In genomic region chr1:110554871-110555801, GRCh38 we compare ENCODE assay signal across 8 cellular contexts. TPM values are rescaled to one million over a fixed set of nuclear protein-coding genes. Genes with fewer than 3 reads are reported as not detected.
DNase-seq lines count a peak whose midpoint lies in the region; ATAC-seq, FAIRE-seq and TF ChIP-seq lines count a peak whose summit lies in the region.

No MANE protein-coding gene starts in this region.

- no peaks in the 10 kb centered on the region for H3K9me3 Mint-ChIP-seq in T-helper 2 cell treated with Interferon-gamma antibody and Interleukin-4, amounts not matched to agents 5 μg/mL and 100 μg/mL, for 36 hours

- no TSS peak for BruUV-seq in GM12878 (replicated peaks; lab: Mats Ljungman, UMichigan)

- peaks cover 13 to 28% of the 10 kb centered on the region in 2 experiments for H3K27me3 ChIP-seq in GM12878 (replicated peaks in 1 of 2; ENCODE audit: control insufficient read depth in 2 of 2, insufficient read depth in 2 of 2, low read length in 1 of 2)

- H3K79me2 ChIP-seq in GM12878 (ENCODE audit: control insufficient read depth, insufficient read depth, low read length) = no peaks in the 10 kb centered on the region

- SMC1A ChIA-PET in GM12878 (lab: Charles Lee; ENCODE audit: uncharacterized antibody, unreplicated experiment) = interaction anchor here (1.7 kb wide), 1 partner anchor 59 kb away, joined by 3 read pairs; no protein-coding TSS in a partner anchor

- TF ChIP-seq RAD21 in GM12878 (IDR thresholded peaks at IDR 0.05; ENCODE audit: insufficient read depth, low read depth, low read length) = 0 out of 2 replicates have a peak, but pooled peaks have one; percentile 23

- CTCF ChIA-PET in GM12878 (lab: Yijun Ruan, JAX) = interaction anchor here (0.6 to 2.7 kb wide), 15 partner anchors 9 to 437 kb away, joined by 3 to 10 read pairs (median 4); partner anchors contain the start of gene KCNA2

- peak overlapping the region; percentile 26 for H3K4me3 Mint-ChIP-seq in T-helper 2 cell treated with Interferon-gamma antibody and Interleukin-4, amounts not matched to agents 5 μg/mL and 100 μg/mL, for 36 hours

- no peak overlapping the region for H3K9ac ChIP-seq in GM12878 (ENCODE audit: control insufficient read depth, insufficient read depth, low read length)

- no peak overlapping the region for H3K27ac ChIP-seq in GM12878 (ENCODE audit: control insufficient read depth, insufficient read depth)

- H3K4me1 ChIP-seq in GM12878 (ENCODE audit: control insufficient read depth, insufficient read depth, low read length) = no peaks in the 10 kb centered on the region

- no peak for TF ChIP-seq POLR2A in GM12878 (IDR thresholded peaks at IDR 0.05; ENCODE audit: low read depth, low read length)

- H3K36me3 ChIP-seq in GM12878 (ENCODE audit: control insufficient read depth in 2 of 2, insufficient read depth in 2 of 2, low read length in 1 of 2) = no peaks in the 10 kb centered on the region

- H2AFZ ChIP-seq in GM12878 (ENCODE audit: control insufficient read depth, low read depth, low read length) = no peak overlapping the region; the same call in 1 of the 2 replicates

- peak; percentile 94 for ATAC-seq in GM12878

- intact Hi-C loops in GM12878 (cut with micrococcal nuclease; ENCODE audit: unreplicated experiment) = loop anchor here (1.0 kb wide), 2 partner anchors 60 to 228 kb away; no protein-coding TSS in a partner anchor

- no peak for TF ChIP-seq EP300 in GM12878 (IDR thresholded peaks at IDR 0.05; ENCODE audit: borderline replicate concordance in 1 of 2, control insufficient read depth in 1 of 2, low read depth in 2 of 2, low read length in 2 of 2)

- H3K9me3 ChIP-seq in GM12878 (replicated peaks; ENCODE audit: control insufficient read depth, insufficient read depth, low read length) (no peaks in the 10 kb centered on the region), iPS-18c (ENCODE audit: control insufficient read depth, insufficient read depth, low read length) (no peaks in the 10 kb centered on the region)

- no peaks in the 10 kb centered on the region for H3K4me1 Mint-ChIP-seq in T-helper 2 cell treated with Interferon-gamma antibody and Interleukin-4, amounts not matched to agents 5 μg/mL and 100 μg/mL, for 36 hours (ENCODE audit: low read depth)

- H3K36me3 Mint-ChIP-seq in T-helper 2 cell treated with Interferon-gamma antibody and Interleukin-4, amounts not matched to agents 5 μg/mL and 100 μg/mL, for 36 hours (ENCODE audit: low read depth) = no peaks in the 10 kb centered on the region

- in situ Hi-C loops in GM12878 (cut with MboI) = no loop called here

- no peak for FAIRE-seq in GM12878 (lab: Jason Lieb, UNC)

- WGBS in GM12878 (ENCODE audit: insufficient coverage, insufficient replicate concordance, low lambda C conversion rate, missing lambda C conversion rate) = 20% methylated on average over 52 of the region's 53 CpGs

- no peak overlapping the region for H3K4me3 ChIP-seq in GM12878
- peak overlapping the region; percentile 47 for H3K4me3 ChIP-seq in iPS-18c (ENCODE audit: insufficient read depth, low read depth, low read length)

- no peaks in the 10 kb centered on the region for H4K20me1 ChIP-seq in GM12878 (ENCODE audit: control insufficient read depth, insufficient read depth)

- RAD21 ChIA-PET in GM12878 (lab: Charles Lee; ENCODE audit: unreplicated experiment) = interaction anchor here (0.6 to 0.8 kb wide), 3 partner anchors 48 to 211 kb away, joined by 3 to 4 read pairs (median 3); no protein-coding TSS in a partner anchor

- peaks cover 60% of the 10 kb centered on the region for H3K27me3 Mint-ChIP-seq in T-helper 2 cell treated with Interferon-gamma antibody and Interleukin-4, amounts not matched to agents 5 μg/mL and 100 μg/mL, for 36 hours (ENCODE audit: low read depth)

- H3K27ac Mint-ChIP-seq in T-helper 2 cell treated with Interferon-gamma antibody and Interleukin-4, amounts not matched to agents 5 μg/mL and 100 μg/mL, for 36 hours = no peak overlapping the region

- H3K4me2 ChIP-seq in GM12878 (ENCODE audit: control insufficient read depth, insufficient read depth) = peak overlapping the region; percentile 60; the same call in 1 of the 2 replicates

- POLR2A ChIA-PET in GM12878 (lab: Charles Lee) = interaction anchor here (1.1 kb wide), 1 partner anchor 10 kb away, joined by 3 read pairs; no protein-coding TSS in a partner anchor

- DNase-seq in NCI-H1417 (lab: John Stamatoyannopoulos, UW) (peak in 2 of 3 experiments; percentile 42 to 59), NCI-H1417 treated with DMSO at 0.1 percent for 48 hours (lab: John Stamatoyannopoulos, UW) (no peak), GM12878 (ENCODE audit: low read depth, low spot score) (no peak), OCI-M1 (lab: John Stamatoyannopoulos, UW) (no peak), NCI-H446 (lab: John Stamatoyannopoulos, UW) (no peak)
- DNase-seq in T-helper 2 cell treated with Interferon-gamma antibody and Interleukin-4, amounts not matched to agents 5 μg/mL and 100 μg/mL, for 36 hours (ENCODE audit: low spot score) = peak; percentile 57
- peak; percentile 55 for DNase-seq in stimulated activated CD4-positive, alpha-beta T cell treated with anti-CD3 and anti-CD28 coated beads, Interleukin-12 subunit alpha, Interleukin-12 subunit beta, amount 100 ng/mL, for 4 hours

- TF ChIP-seq CTCF in GM12878 (IDR thresholded peaks at IDR 0.05 in 2 of 3, conservative IDR thresholded peaks at IDR 0.05 in 1 of 3; ENCODE audit: control insufficient read depth in 2 of 3, extremely low read depth in 1 of 3, insufficient read depth in 1 of 3, low read depth in 3 of 3, low read length in 3 of 3) = peak; percentile 54 to 74 (median 58)

TF ChIP-seq in GM12878, 131 proteins besides CTCF, POLR2A, EP300 and RAD21 (continues in another document):
- no peak for TF ChIP-seq RAD51 (IDR thresholded peaks at IDR 0.05)
- TF ChIP-seq DPF2 (IDR thresholded peaks at IDR 0.05) = 0 out of 2 replicates have a peak, but pooled peaks have one; percentile 33
- TF ChIP-seq BCL3 (IDR thresholded peaks at IDR 0.05; ENCODE audit: borderline replicate concordance, insufficient read depth, low read depth, low read length, poor library complexity, severe bottlenecking) = no peak
- no peak for TF ChIP-seq SMAD1 (IDR thresholded peaks at IDR 0.05; ENCODE audit: low read depth, partially characterized antibody)
- TF ChIP-seq RCOR1 (conservative IDR thresholded peaks at IDR 0.05; ENCODE audit: low read depth, low read length) = no peak
- TF ChIP-seq SMC3 (IDR thresholded peaks at IDR 0.05; ENCODE audit: borderline replicate concordance, low read length) = peak; percentile 47; the same call in 1 of the 2 replicates
- peak in 1 of 2 experiments; percentile 90; a peak in 2 of 3 replicates for TF ChIP-seq EGR1 (IDR thresholded peaks at IDR 0.05; ENCODE audit: borderline replicate concordance in 1 of 2, low read depth in 2 of 2, low read length in 2 of 2)
- no peak for TF ChIP-seq STAT1 (conservative IDR thresholded peaks at IDR 0.05)
- TF ChIP-seq PML (IDR thresholded peaks at IDR 0.05; ENCODE audit: low read length) = no peak
- TF ChIP-seq HCFC1 (IDR thresholded peaks at IDR 0.05; ENCODE audit: low read length) = no peak

RNA-seq across cellular contexts. Expression of gene KCNA10, which starts 36.2 kb away (rescaled TPM):
- total RNA-seq in GM12878 (2013; cell fraction: nucleolus; rRNA removed) = not detected in 2 replicates
- total RNA-seq in GM12878 (2014; rRNA removed) = not detected in 2 replicates
- not detected in 2 replicates for total RNA-seq in GM12878 (2014; rRNA removed; fragmentation: Illumina TruSeq; extraction: Trizol)
- not detected in 2 replicates for total RNA-seq in GM12878 (2021)
- polyA plus RNA-seq in GM12878 (2011; ENCODE audit: low read depth) = not detected
- polyA plus RNA-seq in GM12878 (2011; rRNA removed) = not detected in 2 replicates
- polyA plus RNA-seq in GM12878 (2011; cell fraction: cytosol; rRNA removed) = not detected in 2 replicates
- not detected in 2 replicates for polyA plus RNA-seq in GM12878 (2011; cell fraction: nucleus; rRNA removed)
- polyA plus RNA-seq in GM12878 (2012) = not detected in 2 replicates
- polyA plus RNA-seq in GM12878 (2014; fragmentation: Illumina TruSeq; extraction: Trizol) = not detected in 2 replicates
- not detected for polyA plus RNA-seq in GM12878 (2014; fragmentation: Nextera tagmentation; extraction: Ambion mirVana)
- polyA plus RNA-seq in GM12878 (2014; rRNA removed) = not detected in 2 replicates
- polyA plus RNA-seq in GM12878 (2016; fragmentation: Nextera tagmentation; extraction: Ambion mirVana) = not detected
- not detected in 2 replicates for polyA minus RNA-seq in GM12878 (2011; rRNA and poly(A)+ RNA removed)
- polyA minus RNA-seq in GM12878 (2011; cell fraction: cytosol; rRNA and poly(A)+ RNA removed) = not detected in 2 replicates
- polyA minus RNA-seq in GM12878 (2011; cell fraction: nucleus; rRNA and poly(A)+ RNA removed) = not detected in 2 replicates

RNA-seq across cellular contexts. Expression of gene KCNA2, which starts 51.0 kb away (rescaled TPM):
- 0.07 and 0.17 TPM in 2 replicates for total RNA-seq in GM12878 (2013; cell fraction: nucleolus; rRNA removed)
- total RNA-seq in GM12878 (2014; rRNA removed) = 0.11 and 0.17 TPM in 2 replicates
- total RNA-seq in GM12878 (2014; rRNA removed; fragmentation: Illumina TruSeq; extraction: Trizol) = 0.13 and 0.14 TPM in 2 replicates
- 0.08 and 0.38 TPM in 2 replicates for total RNA-seq in GM12878 (2021)
- 0.10 TPM for polyA plus RNA-seq in GM12878 (2011; ENCODE audit: low read depth)
- polyA plus RNA-seq in GM12878 (2011; rRNA removed) = 0.01 and 0.07 TPM in 2 replicates
- polyA plus RNA-seq in GM12878 (2011; cell fraction: cytosol; rRNA removed) = 0.03 and 0.05 TPM in 2 replicates
- polyA plus RNA-seq in GM12878 (2011; cell fraction: nucleus; rRNA removed) = 0.07 and 0.15 TPM in 2 replicates
- 0.14 and 0.18 TPM in 2 replicates for polyA plus RNA-seq in GM12878 (2012)
- polyA plus RNA-seq in GM12878 (2014; fragmentation: Illumina TruSeq; extraction: Trizol) = 0.06 and 0.56 TPM in 2 replicates
- under 1 TPM in 1 of 2 experiments, not detected in 1; 0.02 TPM for polyA plus RNA-seq in GM12878 (2014; fragmentation: Nextera tagmentation; extraction: Ambion mirVana)
- 0.03 and 0.14 TPM in 2 replicates for polyA plus RNA-seq in GM12878 (2014; rRNA removed)
- under 1 TPM in 1 of 2 experiments, not detected in 1; 0.07 TPM for polyA plus RNA-seq in GM12878 (2016; fragmentation: Nextera tagmentation; extraction: Ambion mirVana)
- polyA minus RNA-seq in GM12878 (2011; rRNA and poly(A)+ RNA removed) = under 0.01 and 0.07 TPM in 2 replicates
- not detected in 2 replicates for polyA minus RNA-seq in GM12878 (2011; cell fraction: cytosol; rRNA and poly(A)+ RNA removed)
- not detected in 2 replicates for polyA minus RNA-seq in GM12878 (2011; cell fraction: nucleus; rRNA and poly(A)+ RNA removed)

Comparison
In these comparisons a context has a peak if more than half of its experiments do, and no peak if none do; other contexts are left out.
1. DNase-seq: peak in NCI-H1417 (2 of 3), T-helper 2 cell treated with Interferon-gamma antibody and Interleukin-4, amounts not matched to agents 5 μg/mL and 100 μg/mL, for 36 hours (single experiment) and stimulated activated CD4-positive, alpha-beta T cell treated with anti-CD3 and anti-CD28 coated beads, Interleukin-12 subunit alpha, Interleukin-12 subunit beta, amount 100 ng/mL, for 4 hours (single experiment); none in NCI-H1417 treated with DMSO at 0.1 percent for 48 hours (single experiment), GM12878 (single experiment), OCI-M1 (single experiment) and NCI-H446 (0 of 2).